ENCODE assay signal across 1 cellular context in genomic region chr2:86518498-86518897, GRCh38.
TF ChIP-seq lines count a peak whose summit lies in the region.

No MANE protein-coding gene starts in this region.

TF ChIP-seq in SK-N-SH treated with all-trans-retinoic acid at 6 μM for 48 hours, 23 proteins besides CTCF, POLR2A, EP300 and RAD21 (continued from another document):
- TF ChIP-seq ARNTL (CRISPR knock-in tag; IDR thresholded peaks at IDR 0.05; ENCODE audit: borderline replicate concordance, low read depth) (no peak), PPARA (CRISPR knock-in tag; IDR thresholded peaks at IDR 0.05; ENCODE audit: borderline replicate concordance) (no peak)
